21 cellular contexts compared by ENCODE assay signal in genomic region chr10:81428456-81429134, GRCh38.
"Had no signal": no experiment of that assay in that cellular context is flagged by ENCODE, and none has a peak within 500 bp of the region (broad histone marks: within the 10 kb centered on the region; RNA-seq: fewer than 3 reads in every experiment).

No MANE protein-coding gene starts in this region.

- H3K36me3 ChIP-seq: SJSA1 had no signal

- H3K9me3 ChIP-seq: SJSA1 had no signal

- FAIRE-seq: K562, RCC 7860 had no signal

- H3K4me3 Mint-ChIP-seq: IgD-negative memory B cell had no signal

- H3K27ac ChIP-seq: KMS-11, SJSA1, SK-N-MC had no signal

- DNase-seq: Kasumi-1, MM.1S, NCI-H1092 treated with DMSO at 0.1 percent for 48 hours, NCI-H1436, NCI-H187, NCI-H2029, NCI-H2081 treated with DMSO at 0.1 percent for 48 hours, NCI-H2227 treated with DMSO at 0.1 percent for 48 hours, NCI-H510A, NCI-H524 treated with DMSO at 0.1 percent for 48 hours, NCI-H69, NCI-H774, Right ventricle myocardium superior, RPMI8226, SIG-M5 had no signal

- H3K9ac ChIP-seq: KMS-11 had no signal

- H3K27me3 Mint-ChIP-seq: IgD-negative memory B cell had no signal

- H3K4me3 ChIP-seq: K562, SJSA1, SK-N-MC had no signal

- H3K4me1 ChIP-seq: SJSA1 had no signal

- ATAC-seq: K562 had no signal

- H3K4me1 Mint-ChIP-seq: IgD-negative memory B cell had no signal

- H3K27me3 ChIP-seq: SJSA1 had no signal

- H3K27ac Mint-ChIP-seq: IgD-negative memory B cell had no signal
